1 cellular context compared by ENCODE assay signal in genomic region chr1:230403442-230403841, GRCh38.
TF ChIP-seq lines count a peak whose summit lies in the region.

No MANE protein-coding gene starts in this region.

TF ChIP-seq in HCT116, 20 proteins besides CTCF, POLR2A, EP300 and RAD21 (continued from another document):
- TF ChIP-seq CEBPB (IDR thresholded peaks at IDR 0.05; ENCODE audit: low read depth): no peak
- no peak for TF ChIP-seq ELF1 (IDR thresholded peaks at IDR 0.05; ENCODE audit: borderline replicate concordance, low read depth)
- no peak for TF ChIP-seq ATF3 (IDR thresholded peaks at IDR 0.05)
- no peak for TF ChIP-seq ZBTB33 (IDR thresholded peaks at IDR 0.05; ENCODE audit: extremely low read depth, insufficient replicate concordance, low read length)
- no peak for TF ChIP-seq SRF (IDR thresholded peaks at IDR 0.05; ENCODE audit: low read depth)
- no peak for TF ChIP-seq POLR2AphosphoS5 (IDR thresholded peaks at IDR 0.05; ENCODE audit: low read depth, low read length)
- TF ChIP-seq ZFX (IDR thresholded peaks at IDR 0.05): no peak
- TF ChIP-seq EZH2 (IDR thresholded peaks at IDR 0.05): no peak
- no peak for TF ChIP-seq EGR1 (IDR thresholded peaks at IDR 0.05; ENCODE audit: low read depth)
- no peak for TF ChIP-seq MAX (IDR thresholded peaks at IDR 0.05)
- TF ChIP-seq ZNF274 (IDR thresholded peaks at IDR 0.05; ENCODE audit: low read depth, low read length): no peak
